In the genomic region with DNA sequence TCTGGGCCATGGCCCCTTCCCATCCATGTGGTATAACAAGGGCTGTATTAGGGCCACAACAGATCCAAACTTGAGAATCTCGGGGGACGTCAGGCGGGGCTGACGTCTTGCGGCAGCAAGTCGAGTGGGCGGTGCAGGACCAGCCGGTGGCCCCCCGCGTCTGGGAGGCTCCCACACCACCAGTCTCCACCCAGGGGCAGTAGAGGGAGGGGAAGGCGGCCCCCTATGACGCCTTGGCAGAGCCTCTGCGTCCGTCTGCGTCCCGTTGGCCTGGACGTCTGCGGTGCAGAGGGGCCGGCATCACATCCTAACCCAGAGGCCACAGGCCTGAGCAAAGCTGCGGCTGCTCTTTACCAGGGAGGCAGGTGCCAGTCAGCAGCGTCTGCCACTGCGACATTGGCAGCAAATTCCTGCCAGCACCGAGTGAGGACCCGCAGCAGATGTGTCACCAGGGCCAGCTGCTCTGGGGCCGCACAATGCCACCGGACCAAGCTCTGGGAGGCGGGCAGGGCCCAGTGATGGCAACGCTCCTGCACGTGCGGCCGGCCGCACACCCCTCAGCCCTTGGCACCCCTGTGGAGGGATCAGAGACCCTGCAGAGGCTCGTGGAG, we compare ENCODE assay signal across 3 cellular contexts.
TF ChIP-seq lines count a peak whose summit lies in the region.

No MANE protein-coding gene starts in this region.

TF ChIP-seq in SK-N-SH, 30 proteins besides CTCF, POLR2A, EP300 and RAD21:
- TF ChIP-seq FOXM1 (IDR thresholded peaks at IDR 0.05; ENCODE audit: low read depth) (no peak), MEF2A (IDR thresholded peaks at IDR 0.05; ENCODE audit: borderline replicate concordance, low read depth) (no peak), TAF1 (IDR thresholded peaks at IDR 0.05; ENCODE audit: borderline replicate concordance, low read depth, low read length) (no peak), RFX5 (IDR thresholded peaks at IDR 0.05; ENCODE audit: low read length) (no peak), TCF12 (IDR thresholded peaks at IDR 0.05) (no peak), TEAD4 (IDR thresholded peaks at IDR 0.05; ENCODE audit: borderline replicate concordance, insufficient read depth) (no peak), MXI1 (IDR thresholded peaks at IDR 0.05; ENCODE audit: low read depth, low read length) (no peak), GATA2 (CRISPR knock-in tag; IDR thresholded peaks at IDR 0.05) (no peak), RCOR1 (IDR thresholded peaks at IDR 0.05; ENCODE audit: low read length) (no peak)
- TF ChIP-seq, protein P1, sequence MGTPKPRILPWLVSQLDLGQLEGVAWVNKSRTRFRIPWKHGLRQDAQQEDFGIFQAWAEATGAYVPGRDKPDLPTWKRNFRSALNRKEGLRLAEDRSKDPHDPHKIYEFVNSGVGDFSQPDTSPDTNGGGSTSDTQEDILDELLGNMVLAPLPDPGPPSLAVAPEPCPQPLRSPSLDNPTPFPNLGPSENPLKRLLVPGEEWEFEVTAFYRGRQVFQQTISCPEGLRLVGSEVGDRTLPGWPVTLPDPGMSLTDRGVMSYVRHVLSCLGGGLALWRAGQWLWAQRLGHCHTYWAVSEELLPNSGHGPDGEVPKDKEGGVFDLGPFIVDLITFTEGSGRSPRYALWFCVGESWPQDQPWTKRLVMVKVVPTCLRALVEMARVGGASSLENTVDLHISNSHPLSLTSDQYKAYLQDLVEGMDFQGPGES (IDR thresholded peaks at IDR 0.05; ENCODE audit: low read depth, low read length) = no peak
- TF ChIP-seq, protein P2, sequence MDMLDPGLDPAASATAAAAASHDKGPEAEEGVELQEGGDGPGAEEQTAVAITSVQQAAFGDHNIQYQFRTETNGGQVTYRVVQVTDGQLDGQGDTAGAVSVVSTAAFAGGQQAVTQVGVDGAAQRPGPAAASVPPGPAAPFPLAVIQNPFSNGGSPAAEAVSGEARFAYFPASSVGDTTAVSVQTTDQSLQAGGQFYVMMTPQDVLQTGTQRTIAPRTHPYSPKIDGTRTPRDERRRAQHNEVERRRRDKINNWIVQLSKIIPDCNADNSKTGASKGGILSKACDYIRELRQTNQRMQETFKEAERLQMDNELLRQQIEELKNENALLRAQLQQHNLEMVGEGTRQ (IDR thresholded peaks at IDR 0.05; ENCODE audit: borderline replicate concordance, low read depth, low read length) = no peak
- TF ChIP-seq, protein P3, sequence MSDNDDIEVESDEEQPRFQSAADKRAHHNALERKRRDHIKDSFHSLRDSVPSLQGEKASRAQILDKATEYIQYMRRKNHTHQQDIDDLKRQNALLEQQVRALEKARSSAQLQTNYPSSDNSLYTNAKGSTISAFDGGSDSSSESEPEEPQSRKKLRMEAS (IDR thresholded peaks at IDR 0.05; ENCODE audit: low read depth) = no peak

TF ChIP-seq in SK-N-SH treated with all-trans-retinoic acid at 6 μM for 48 hours, 23 proteins besides CTCF, POLR2A, EP300 and RAD21 (continues in another document):
- TF ChIP-seq TOX (CRISPR knock-in tag; IDR thresholded peaks at IDR 0.05; ENCODE audit: borderline replicate concordance) = no peak
- no peak for TF ChIP-seq SNAI2 (CRISPR knock-in tag; IDR thresholded peaks at IDR 0.05)
- no peak for TF ChIP-seq ISL1 (CRISPR knock-in tag; IDR thresholded peaks at IDR 0.05)
- TF ChIP-seq CSDC2 (CRISPR knock-in tag; IDR thresholded peaks at IDR 0.05) = no peak
- no peak for TF ChIP-seq RARB (CRISPR knock-in tag; IDR thresholded peaks at IDR 0.05)
- TF ChIP-seq PPARA (CRISPR knock-in tag; IDR thresholded peaks at IDR 0.05; ENCODE audit: borderline replicate concordance) = no peak
- TF ChIP-seq ZNF8 (CRISPR knock-in tag; IDR thresholded peaks at IDR 0.05) = no peak
- TF ChIP-seq ZNF70 (CRISPR knock-in tag; IDR thresholded peaks at IDR 0.05) = no peak
- TF ChIP-seq ESRRG (CRISPR knock-in tag; IDR thresholded peaks at IDR 0.05) = no peak
- TF ChIP-seq, protein P4, sequence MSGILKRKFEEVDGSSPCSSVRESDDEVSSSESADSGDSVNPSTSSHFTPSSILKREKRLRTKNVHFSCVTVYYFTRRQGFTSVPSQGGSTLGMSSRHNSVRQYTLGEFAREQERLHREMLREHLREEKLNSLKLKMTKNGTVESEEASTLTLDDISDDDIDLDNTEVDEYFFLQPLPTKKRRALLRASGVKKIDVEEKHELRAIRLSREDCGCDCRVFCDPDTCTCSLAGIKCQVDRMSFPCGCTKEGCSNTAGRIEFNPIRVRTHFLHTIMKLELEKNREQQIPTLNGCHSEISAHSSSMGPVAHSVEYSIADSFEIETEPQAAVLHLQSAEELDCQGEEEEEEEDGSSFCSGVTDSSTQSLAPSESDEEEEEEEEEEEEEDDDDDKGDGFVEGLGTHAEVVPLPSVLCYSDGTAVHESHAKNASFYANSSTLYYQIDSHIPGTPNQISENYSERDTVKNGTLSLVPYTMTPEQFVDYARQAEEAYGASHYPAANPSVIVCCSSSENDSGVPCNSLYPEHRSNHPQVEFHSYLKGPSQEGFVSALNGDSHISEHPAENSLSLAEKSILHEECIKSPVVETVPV (CRISPR knock-in tag; IDR thresholded peaks at IDR 0.05) = no peak
- no peak for TF ChIP-seq TCF4 (CRISPR knock-in tag; IDR thresholded peaks at IDR 0.05; ENCODE audit: borderline replicate concordance)
- TF ChIP-seq, protein P5, sequence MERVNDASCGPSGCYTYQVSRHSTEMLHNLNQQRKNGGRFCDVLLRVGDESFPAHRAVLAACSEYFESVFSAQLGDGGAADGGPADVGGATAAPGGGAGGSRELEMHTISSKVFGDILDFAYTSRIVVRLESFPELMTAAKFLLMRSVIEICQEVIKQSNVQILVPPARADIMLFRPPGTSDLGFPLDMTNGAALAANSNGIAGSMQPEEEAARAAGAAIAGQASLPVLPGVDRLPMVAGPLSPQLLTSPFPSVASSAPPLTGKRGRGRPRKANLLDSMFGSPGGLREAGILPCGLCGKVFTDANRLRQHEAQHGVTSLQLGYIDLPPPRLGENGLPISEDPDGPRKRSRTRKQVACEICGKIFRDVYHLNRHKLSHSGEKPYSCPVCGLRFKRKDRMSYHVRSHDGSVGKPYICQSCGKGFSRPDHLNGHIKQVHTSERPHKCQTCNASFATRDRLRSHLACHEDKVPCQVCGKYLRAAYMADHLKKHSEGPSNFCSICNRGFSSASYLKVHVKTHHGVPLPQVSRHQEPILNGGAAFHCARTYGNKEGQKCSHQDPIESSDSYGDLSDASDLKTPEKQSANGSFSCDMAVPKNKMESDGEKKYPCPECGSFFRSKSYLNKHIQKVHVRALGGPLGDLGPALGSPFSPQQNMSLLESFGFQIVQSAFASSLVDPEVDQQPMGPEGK (CRISPR knock-in tag; IDR thresholded peaks at IDR 0.05; ENCODE audit: borderline replicate concordance) = no peak
- TF ChIP-seq ARNTL (CRISPR knock-in tag; IDR thresholded peaks at IDR 0.05; ENCODE audit: borderline replicate concordance, low read depth) = no peak
- TF ChIP-seq ZFP3 (CRISPR knock-in tag; IDR thresholded peaks at IDR 0.05) = no peak
- TF ChIP-seq, protein P6, sequence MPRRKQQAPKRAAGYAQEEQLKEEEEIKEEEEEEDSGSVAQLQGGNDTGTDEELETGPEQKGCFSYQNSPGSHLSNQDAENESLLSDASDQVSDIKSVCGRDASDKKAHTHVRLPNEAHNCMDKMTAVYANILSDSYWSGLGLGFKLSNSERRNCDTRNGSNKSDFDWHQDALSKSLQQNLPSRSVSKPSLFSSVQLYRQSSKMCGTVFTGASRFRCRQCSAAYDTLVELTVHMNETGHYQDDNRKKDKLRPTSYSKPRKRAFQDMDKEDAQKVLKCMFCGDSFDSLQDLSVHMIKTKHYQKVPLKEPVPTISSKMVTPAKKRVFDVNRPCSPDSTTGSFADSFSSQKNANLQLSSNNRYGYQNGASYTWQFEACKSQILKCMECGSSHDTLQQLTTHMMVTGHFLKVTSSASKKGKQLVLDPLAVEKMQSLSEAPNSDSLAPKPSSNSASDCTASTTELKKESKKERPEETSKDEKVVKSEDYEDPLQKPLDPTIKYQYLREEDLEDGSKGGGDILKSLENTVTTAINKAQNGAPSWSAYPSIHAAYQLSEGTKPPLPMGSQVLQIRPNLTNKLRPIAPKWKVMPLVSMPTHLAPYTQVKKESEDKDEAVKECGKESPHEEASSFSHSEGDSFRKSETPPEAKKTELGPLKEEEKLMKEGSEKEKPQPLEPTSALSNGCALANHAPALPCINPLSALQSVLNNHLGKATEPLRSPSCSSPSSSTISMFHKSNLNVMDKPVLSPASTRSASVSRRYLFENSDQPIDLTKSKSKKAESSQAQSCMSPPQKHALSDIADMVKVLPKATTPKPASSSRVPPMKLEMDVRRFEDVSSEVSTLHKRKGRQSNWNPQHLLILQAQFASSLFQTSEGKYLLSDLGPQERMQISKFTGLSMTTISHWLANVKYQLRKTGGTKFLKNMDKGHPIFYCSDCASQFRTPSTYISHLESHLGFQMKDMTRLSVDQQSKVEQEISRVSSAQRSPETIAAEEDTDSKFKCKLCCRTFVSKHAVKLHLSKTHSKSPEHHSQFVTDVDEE (CRISPR knock-in tag; IDR thresholded peaks at IDR 0.05) = no peak
- no peak for TF ChIP-seq OSR1 (CRISPR knock-in tag; IDR thresholded peaks at IDR 0.05)

TF ChIP-seq in HepG2, 621 proteins besides CTCF, POLR2A, EP300 and RAD21:
- TF ChIP-seq, protein P7, sequence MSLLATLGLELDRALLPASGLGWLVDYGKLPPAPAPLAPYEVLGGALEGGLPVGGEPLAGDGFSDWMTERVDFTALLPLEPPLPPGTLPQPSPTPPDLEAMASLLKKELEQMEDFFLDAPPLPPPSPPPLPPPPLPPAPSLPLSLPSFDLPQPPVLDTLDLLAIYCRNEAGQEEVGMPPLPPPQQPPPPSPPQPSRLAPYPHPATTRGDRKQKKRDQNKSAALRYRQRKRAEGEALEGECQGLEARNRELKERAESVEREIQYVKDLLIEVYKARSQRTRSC (CRISPR knock-in tag; IDR thresholded peaks at IDR 0.05; ENCODE audit: low read depth) = no peak
- TF ChIP-seq RXRA (CRISPR knock-in tag; IDR thresholded peaks at IDR 0.05) (no peak), SOX6 (IDR thresholded peaks at IDR 0.05) (no peak), SOX6 (CRISPR knock-in tag; IDR thresholded peaks at IDR 0.05) (no peak), ZNF234 (CRISPR knock-in tag; conservative IDR thresholded peaks at IDR 0.05) (no peak), GATAD2A (CRISPR knock-in tag; IDR thresholded peaks at IDR 0.05) (no peak), RFXANK (CRISPR knock-in tag; IDR thresholded peaks at IDR 0.05) (no peak)
- TF ChIP-seq, protein P8, sequence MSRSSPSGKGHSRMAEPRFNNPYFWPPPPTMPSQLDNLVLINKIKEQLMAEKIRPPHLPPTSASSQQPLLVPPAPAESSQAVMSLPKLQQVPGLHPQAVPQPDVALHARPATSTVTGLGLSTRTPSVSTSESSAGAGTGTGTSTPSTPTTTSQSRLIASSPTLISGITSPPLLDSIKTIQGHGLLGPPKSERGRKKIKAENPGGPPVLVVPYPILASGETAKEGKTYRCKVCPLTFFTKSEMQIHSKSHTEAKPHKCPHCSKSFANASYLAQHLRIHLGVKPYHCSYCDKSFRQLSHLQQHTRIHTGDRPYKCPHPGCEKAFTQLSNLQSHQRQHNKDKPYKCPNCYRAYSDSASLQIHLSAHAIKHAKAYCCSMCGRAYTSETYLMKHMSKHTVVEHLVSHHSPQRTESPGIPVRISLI (CRISPR knock-in tag; IDR thresholded peaks at IDR 0.05; ENCODE audit: borderline replicate concordance) = no peak
